In the genomic region with DNA sequence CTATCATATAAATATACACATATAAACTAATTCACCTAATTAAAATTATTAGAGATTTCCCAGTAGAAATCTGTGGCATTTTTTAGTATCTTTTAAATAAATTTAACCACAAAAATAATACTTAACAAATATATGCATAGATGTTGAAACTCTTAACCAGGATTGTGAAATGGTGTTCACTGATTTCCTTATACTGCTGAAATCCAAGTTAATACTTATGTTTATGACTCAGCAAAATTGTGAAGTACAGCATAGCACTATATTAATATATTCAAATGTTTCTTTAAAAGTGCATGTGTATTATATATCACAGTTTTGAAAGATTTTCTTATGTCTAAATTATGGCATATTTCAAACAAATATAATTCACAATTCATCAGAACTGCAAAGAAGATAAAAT, we compare ENCODE assay signal across 21 cellular contexts.
A peak's percentile ranks its signal among the peaks of the same experiment; 100 is the strongest.
DNase-seq lines count a peak whose midpoint lies in the region; ATAC-seq, FAIRE-seq and TF ChIP-seq lines count a peak whose summit lies in the region.
"Had no signal": no experiment of that assay in that cellular context is flagged by ENCODE, and none has a peak within 500 bp of the region (broad histone marks: within the 10 kb centered on the region; RNA-seq: fewer than 3 reads in every experiment).

No MANE protein-coding gene starts in this region.

- H4K20me1 ChIP-seq in HepG2 (ENCODE audit: insufficient read depth, low read length) (no peaks in the 10 kb centered on the region), neural progenitor cell (ENCODE audit: low read depth) (no peaks in the 10 kb centered on the region)
- H4K20me1 ChIP-seq: BLaER1 had no signal

- H2AFZ ChIP-seq in HepG2 (ENCODE audit: low read length), result no peak overlapping the region
- H2AFZ ChIP-seq in neural progenitor cell (replicated peaks), result no peak overlapping the region

- peaks cover 5% of the 10 kb centered on the region for H3K4me1 Mint-ChIP-seq in neural progenitor cell
- H3K4me1 Mint-ChIP-seq: activated naive CD8-positive, alpha-beta T cell treated with anti-CD3 and anti-CD28 coated beads, Interleukin-2, amount 50 U/mL, for 24 hours; activated T-helper 17 cell treated with anti-CD3 and anti-CD28 coated beads, Interleukin-2, amount 50 U/mL, for 72 hours had no signal

- peak; percentile 8 for DNase-seq in CD1c-positive myeloid dendritic cell (ENCODE audit: extremely low spot score)
- peak; percentile 38 for DNase-seq in NOMO-1 treated with DMSO at 0.1 percent for 48 hours (lab: John Stamatoyannopoulos, UW; ENCODE audit: unreplicated experiment)
- DNase-seq in choroid plexus epithelial cell (ENCODE audit: low read depth), result peak; percentile 87
- no peak for DNase-seq in HepG2 (ENCODE audit: low spot score)
- no peak for DNase-seq in MG63
- no peak for DNase-seq in neural progenitor cell (ENCODE audit: low spot score)
- DNase-seq: activated CD4-positive, CD25-positive, alpha-beta regulatory T cell treated with anti-CD3 and anti-CD28 coated beads, Interleukin-2, amount 50 U/mL, for 72 hours; activated naive CD8-positive, alpha-beta T cell treated with anti-CD3 and anti-CD28 coated beads, Interleukin-2, amount 50 U/mL, for 24 hours; GF-D8; heart left ventricle; NCI-H1930; pancreas; stimulated activated CD4-positive, alpha-beta T cell treated with anti-CD3 and anti-CD28 coated beads, Interleukin-4, amount 100 ng/mL, for 4 hours; stimulated activated CD8-positive, alpha-beta memory T cell treated with anti-CD3 and anti-CD28 coated beads, Interleukin-4, amount 100 ng/mL, for 48 hours; T1000 had no signal

- H3K27ac Mint-ChIP-seq in neural progenitor cell, result no peak overlapping the region
- H3K27ac Mint-ChIP-seq: activated naive CD8-positive, alpha-beta T cell treated with anti-CD3 and anti-CD28 coated beads, Interleukin-2, amount 50 U/mL, for 24 hours; activated T-helper 17 cell treated with anti-CD3 and anti-CD28 coated beads, Interleukin-2, amount 50 U/mL, for 72 hours had no signal

- H3K9me3 ChIP-seq in HepG2 (ENCODE audit: low read length), result no peaks in the 10 kb centered on the region
- no peaks in the 10 kb centered on the region for H3K9me3 ChIP-seq in MG63
- no peaks in the 10 kb centered on the region for H3K9me3 ChIP-seq in neural progenitor cell (ENCODE audit: low read depth)
- H3K9me3 ChIP-seq: BLaER1, heart left ventricle, pancreas had no signal

- no peak for TF ChIP-seq POLR2A in HepG2 (IDR thresholded peaks at IDR 0.05; ENCODE audit: insufficient read depth in 1 of 2, low read depth in 2 of 2, low read length in 2 of 2)

- intact Hi-C loops in HepG2 (cut with micrococcal nuclease; ENCODE audit: unreplicated experiment), result no loop called here

- no peak for FAIRE-seq in HepG2 (lab: Jason Lieb, UNC)
- FAIRE-seq: GM12892, pancreas had no signal

- no TSS peak for BruUV-seq in HepG2 (replicated peaks; lab: Mats Ljungman, UMichigan)

- H3K4me3 ChIP-seq in choroid plexus epithelial cell (ENCODE audit: low read depth, low read length) (no peak overlapping the region), HepG2 (replicated peaks in 1 of 3; ENCODE audit: insufficient read depth in 1 of 3, low read depth in 2 of 3, low read length in 3 of 3) (no peak overlapping the region), MG63 (no peak overlapping the region), neural progenitor cell (no peak overlapping the region)
- H3K4me3 ChIP-seq: BLaER1, heart left ventricle, lung, pancreas, skin epidermis had no signal

- CTCF ChIA-PET in HepG2 (lab: Yijun Ruan, JAX; ENCODE audit: low intra/inter-chr PET ratio, low total read pairs), result no interaction called here

- TF ChIP-seq CTCF in choroid plexus epithelial cell (conservative IDR thresholded peaks at IDR 0.05; ENCODE audit: low read depth, low read length) (no peak), HepG2 (CRISPR knock-in tag; IDR thresholded peaks at IDR 0.05) (no peak), neural progenitor cell (IDR thresholded peaks at IDR 0.05) (no peak)

- H3K27me3 Mint-ChIP-seq in neural progenitor cell (ENCODE audit: insufficient read depth, low read depth), result no peaks in the 10 kb centered on the region
- H3K27me3 Mint-ChIP-seq: activated T-helper 17 cell treated with anti-CD3 and anti-CD28 coated beads, Interleukin-2, amount 50 U/mL, for 72 hours had no signal

- POLR2A ChIA-PET in HepG2 (lab: Yijun Ruan, JAX), result no interaction called here

- H3K4me2 ChIP-seq in HepG2 (ENCODE audit: low read depth, low read length) (no peak overlapping the region), neural progenitor cell (no peak overlapping the region)
- H3K4me2 ChIP-seq: BLaER1 had no signal

- TF ChIP-seq EP300 in HepG2 (IDR thresholded peaks at IDR 0.05; ENCODE audit: low read depth in 2 of 2, low read length in 2 of 2), result no peak
- no peak for TF ChIP-seq EP300 in HepG2 (CRISPR knock-in tag; IDR thresholded peaks at IDR 0.05; ENCODE audit: borderline replicate concordance)

- no peaks in the 10 kb centered on the region for H3F3A ChIP-seq in neural progenitor cell (ENCODE audit: low read depth)

- no peaks in the 10 kb centered on the region for H3K4me1 ChIP-seq in HepG2 (ENCODE audit: insufficient read depth, low read length)
- H3K4me1 ChIP-seq in neural progenitor cell, result no peaks in the 10 kb centered on the region
- H3K4me1 ChIP-seq: BLaER1, heart left ventricle, pancreas had no signal

- H3K36me3 ChIP-seq in HepG2 (replicated peaks in 1 of 2; ENCODE audit: control insufficient read depth in 1 of 2, insufficient read depth in 2 of 2, low read length in 2 of 2) (no peaks in the 10 kb centered on the region), MG63 (no peaks in the 10 kb centered on the region), neural progenitor cell (no peaks in the 10 kb centered on the region)
- H3K36me3 ChIP-seq: BLaER1, heart left ventricle, pancreas had no signal

- no peaks in the 10 kb centered on the region for H3K36me3 Mint-ChIP-seq in neural progenitor cell

- no peak for TF ChIP-seq RAD21 in HepG2 (CRISPR knock-in tag; IDR thresholded peaks at IDR 0.05)

- H3K27ac ChIP-seq in HepG2 (ENCODE audit: extremely low read length, insufficient read depth, low read length), result no peak overlapping the region
- H3K27ac ChIP-seq in neural progenitor cell, result no peak overlapping the region
- H3K27ac ChIP-seq: BLaER1, heart left ventricle, pancreas, skin epidermis had no signal

- H3K79me2 ChIP-seq in HepG2 (ENCODE audit: insufficient read depth, low read length), result no peaks in the 10 kb centered on the region
- H3K79me2 ChIP-seq in neural progenitor cell (ENCODE audit: low read depth), result no peaks in the 10 kb centered on the region

- no peak overlapping the region for H3K9ac ChIP-seq in HepG2 (ENCODE audit: insufficient read depth, low read depth, low read length)
- no peak overlapping the region for H3K9ac ChIP-seq in neural progenitor cell
- H3K9ac ChIP-seq: BLaER1 had no signal

- ATAC-seq in HepG2 (no peak), GM19023 (IDR thresholded peaks at IDR 0.05; ENCODE audit: unreplicated experiment) (no peak)
- ATAC-seq: activated naive CD8-positive, alpha-beta T cell treated with anti-CD3 and anti-CD28 coated beads, Interleukin-2, amount 50 U/mL, for 24 hours; activated T-helper 17 cell treated with anti-CD3 and anti-CD28 coated beads, Interleukin-2, amount 50 U/mL, for 72 hours; heart left ventricle; pancreas had no signal

- H3K27me3 ChIP-seq in HepG2 (ENCODE audit: control insufficient read depth in 1 of 2, insufficient read depth in 2 of 2, low read length in 2 of 2), result no peaks in the 10 kb centered on the region; a peak in 1 of 5 replicates
- no peaks in the 10 kb centered on the region for H3K27me3 ChIP-seq in MG63
- no peaks in the 10 kb centered on the region for H3K27me3 ChIP-seq in neural progenitor cell
- H3K27me3 ChIP-seq: BLaER1, heart left ventricle, pancreas had no signal

- in situ Hi-C loops in HepG2 (cut with HindIII; ENCODE audit: extremely low pct_ligation_motif_present, low pct_unique_long_range_greater_than_20kb), result no loop called here

- no peak overlapping the region for H3K4me3 Mint-ChIP-seq in neural progenitor cell
- H3K4me3 Mint-ChIP-seq: activated naive CD8-positive, alpha-beta T cell treated with anti-CD3 and anti-CD28 coated beads, Interleukin-2, amount 50 U/mL, for 24 hours; activated T-helper 17 cell treated with anti-CD3 and anti-CD28 coated beads, Interleukin-2, amount 50 U/mL, for 72 hours had no signal

- H3K9me3 Mint-ChIP-seq in neural progenitor cell, result no peaks in the 10 kb centered on the region
- H3K9me3 Mint-ChIP-seq: activated naive CD8-positive, alpha-beta T cell treated with anti-CD3 and anti-CD28 coated beads, Interleukin-2, amount 50 U/mL, for 24 hours; activated T-helper 17 cell treated with anti-CD3 and anti-CD28 coated beads, Interleukin-2, amount 50 U/mL, for 72 hours had no signal

TF ChIP-seq in HepG2, 621 proteins besides CTCF, POLR2A, EP300 and RAD21:
- TF ChIP-seq CEBPB (IDR thresholded peaks at IDR 0.05; ENCODE audit: borderline replicate concordance, low read depth, low read length) (peak; percentile 45; the same call in 1 of the 2 replicates), ZMYM2 (CRISPR knock-in tag; IDR thresholded peaks at IDR 0.05) (no peak), ZNF230 (CRISPR knock-in tag; IDR thresholded peaks at IDR 0.05) (no peak), HOXA5 (CRISPR knock-in tag; IDR thresholded peaks at IDR 0.05) (no peak), MAFF (IDR thresholded peaks at IDR 0.05; ENCODE audit: low read depth, low read length) (peak; percentile 47; the same call in 1 of the 2 replicates), ZNF275 (CRISPR knock-in tag; IDR thresholded peaks at IDR 0.05; ENCODE audit: borderline replicate concordance) (no peak), ZBTB20 (CRISPR knock-in tag; IDR thresholded peaks at IDR 0.05; ENCODE audit: borderline replicate concordance, low read depth) (no peak), NFE2L2 (IDR thresholded peaks at IDR 0.05; ENCODE audit: low read length) (peak; percentile 77), RFXAP (CRISPR knock-in tag; IDR thresholded peaks at IDR 0.05; ENCODE audit: borderline replicate concordance) (no peak), SIX1 (CRISPR knock-in tag; IDR thresholded peaks at IDR 0.05; ENCODE audit: borderline replicate concordance) (no peak), MAFK (conservative IDR thresholded peaks at IDR 0.05 in 1 of 2, IDR thresholded peaks at IDR 0.05 in 1 of 2; ENCODE audit: low read length in 2 of 2) (peak; percentile 27 to 67; a peak in 2 of 4 replicates)
TF ChIP-seq in HepG2: peak in this region for 4.

Comparison
In these comparisons a context has a peak if more than half of its experiments do, and no peak if none do; other contexts are left out.
1. DNase-seq: peak in CD1c-positive myeloid dendritic cell (single experiment), NOMO-1 treated with DMSO at 0.1 percent for 48 hours (single experiment) and choroid plexus epithelial cell (single experiment); none in HepG2 (single experiment), MG63 (single experiment) and neural progenitor cell (single experiment).